ENCODE assay signal across 1 cellular context in the genomic region with DNA sequence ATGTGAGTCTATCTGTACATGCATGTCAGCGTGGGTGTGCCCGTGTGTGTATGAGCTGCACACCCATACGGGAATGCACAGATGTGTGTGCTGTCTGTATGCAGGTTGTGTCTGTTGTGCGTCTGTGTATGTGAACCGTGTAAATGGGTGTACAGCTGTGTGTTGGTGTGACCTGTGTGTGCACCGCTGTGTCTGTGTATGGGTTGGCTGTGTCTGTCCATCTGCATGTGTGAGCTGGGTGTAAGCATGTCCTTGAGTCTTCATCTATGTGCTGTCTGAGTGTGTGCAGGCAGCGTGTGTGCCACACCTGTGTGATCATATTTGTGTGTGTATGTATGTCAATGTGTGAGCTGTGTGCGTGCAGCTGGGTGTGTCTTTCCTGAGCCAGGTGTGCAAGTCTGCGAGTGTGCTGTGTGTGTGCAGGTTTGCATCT.
TF ChIP-seq lines count a peak whose summit lies in the region.

No MANE protein-coding gene starts in this region.

TF ChIP-seq in H1, 55 proteins besides CTCF, POLR2A, EP300 and RAD21:
- TF ChIP-seq GABPA (IDR thresholded peaks at IDR 0.05; ENCODE audit: borderline replicate concordance, insufficient read depth, low read length) (no peak), HDAC6 (IDR thresholded peaks at IDR 0.05; ENCODE audit: low read depth, low read length) (no peak), SAP30 (IDR thresholded peaks at IDR 0.05; ENCODE audit: insufficient read depth, insufficient replicate concordance, low read length) (peak; percentile 34), RXRA (IDR thresholded peaks at IDR 0.05; ENCODE audit: insufficient read depth, low read depth, low read length) (no peak)
